ENCODE assay signal across 7 cellular contexts in genomic region chr15:52139599-52140462, GRCh38. TPM values are rescaled to one million over a fixed set of nuclear protein-coding genes. Genes with fewer than 3 reads are reported as not detected.
DNase-seq lines count a peak whose midpoint lies in the region; ATAC-seq and TF ChIP-seq lines count a peak whose summit lies in the region.

No MANE protein-coding gene starts in this region.

- H3K4me3 ChIP-seq in GM06990 (replicated peaks; ENCODE audit: low read depth, low read length) = no peak overlapping the region
- no peak overlapping the region for H3K4me3 ChIP-seq in Panc1 (ENCODE audit: low read depth in 2 of 2, low read length in 2 of 2)
- H3K4me3 ChIP-seq in fibroblast of mammary gland (ENCODE audit: control insufficient read depth, low read depth, low read length) = no peak overlapping the region
- H3K4me3 ChIP-seq in neutrophil (ENCODE audit: low read depth in 1 of 2, low read length in 1 of 2) = no peak overlapping the region
- no peak overlapping the region for H3K4me3 ChIP-seq in testis

- CTCF ChIA-PET in Panc1 (lab: Charles Lee) = interaction anchor here (0.6 kb wide), 2 partner anchors 87 to 186 kb away, joined by 3 read pairs; no protein-coding TSS in a partner anchor

- BruUV-seq in Panc1 (replicated peaks; lab: Mats Ljungman, UMichigan) = TSS peak; percentile 45

- TF ChIP-seq CTCF in GM06990 (IDR thresholded peaks at IDR 0.05; ENCODE audit: insufficient read depth, low read length, poor library complexity, severe bottlenecking) (peak; percentile 85), Panc1 (IDR thresholded peaks at IDR 0.05) (peak; percentile 93), fibroblast of mammary gland (conservative IDR thresholded peaks at IDR 0.05; ENCODE audit: control insufficient read depth, insufficient read depth, low read depth, low read length) (peak; percentile 83), neutrophil (IDR thresholded peaks at IDR 0.05) (peak; percentile 43), testis (IDR thresholded peaks at IDR 0.05) (peak; percentile 44 to 75 (median 71))

- H3K9me3 ChIP-seq in Panc1 (ENCODE audit: control insufficient read depth, insufficient read depth, low read depth, low read length) (no peaks in the 10 kb centered on the region), neutrophil (no peaks in the 10 kb centered on the region), testis (no peaks in the 10 kb centered on the region)

- H3K4me1 ChIP-seq in Panc1 (ENCODE audit: control insufficient read depth, insufficient read depth, low read length) = no peaks in the 10 kb centered on the region
- H3K4me1 ChIP-seq in neutrophil (ENCODE audit: control insufficient read depth in 1 of 2, insufficient read depth in 1 of 2, low read depth in 1 of 2, low read length in 1 of 2) = peaks cover 33 to 42% of the 10 kb centered on the region in 2 experiments
- H3K4me1 ChIP-seq in testis = peaks cover 9% of the 10 kb centered on the region

- in situ Hi-C loops in Panc1 (cut with HindIII; ENCODE audit: low pct_unique_long_range_greater_than_20kb, low sequenced_read_pairs) = no loop called here

- H3K27ac ChIP-seq in Panc1 (ENCODE audit: low read length) = no peak overlapping the region
- no peak overlapping the region for H3K27ac ChIP-seq in neutrophil
- H3K27ac ChIP-seq in testis = no peak overlapping the region

- intact Hi-C loops in Panc1 (cut with micrococcal nuclease; ENCODE audit: unreplicated experiment) (loop anchor here (2.0 kb wide), 1 partner anchor 157 kb away; no protein-coding TSS in a partner anchor), testis (cut with DNase I; ENCODE audit: low total_unique reads) (no loop called here)

- WGBS in testis, 2 donors = 76% methylated on average over 13 to 17 of the region's 17 CpGs

- H3K27me3 ChIP-seq in GM06990 (replicated peaks; ENCODE audit: control insufficient read depth, insufficient read depth, low read length) (no peaks in the 10 kb centered on the region), Panc1 (ENCODE audit: control insufficient read depth, insufficient read depth, low read length) (no peaks in the 10 kb centered on the region), neutrophil (peaks cover 8% of the 10 kb centered on the region), testis (no peaks in the 10 kb centered on the region)

- H3K36me3 ChIP-seq in GM06990 (ENCODE audit: control insufficient read depth, insufficient read depth, low read length) (peaks cover 5% of the 10 kb centered on the region), Panc1 (ENCODE audit: control insufficient read depth, insufficient read depth, low read length) (0 out of 2 replicates have a peak, but pooled peaks cover 2% of the 10 kb centered on the region), neutrophil (no peaks in the 10 kb centered on the region), testis (ENCODE audit: low read depth, missing control alignments) (no peaks in the 10 kb centered on the region)

- POLR2A ChIA-PET in Panc1 (lab: Charles Lee) = no interaction called here

- peak; percentile 42 for DNase-seq in GM06990 (ENCODE audit: extremely low read depth, insufficient read length)
- peak; percentile 51 for DNase-seq in Panc1 (ENCODE audit: low read depth, low spot score)
- DNase-seq in activated T-cell treated with anti-CD3 and anti-CD28 coated beads, Interleukin-2, amount 50 U/mL, for 48 hours = peak; percentile 82 to 85
- peak; percentile 74 for DNase-seq in fibroblast of mammary gland (ENCODE audit: low read depth)
- DNase-seq in testis = peak; percentile 83

- no peak for TF ChIP-seq POLR2A in testis (IDR thresholded peaks at IDR 0.05)

- ATAC-seq in HG03159 (IDR thresholded peaks at IDR 0.05; ENCODE audit: unreplicated experiment) (peak; percentile 59), Panc1 (peak; percentile 85)

RNA-seq across cellular contexts. Expression of gene BCL2L10, which starts 27.3 kb away (rescaled TPM):
- total RNA-seq in Panc1 (2021; ENCODE audit: unreplicated experiment) (0.54 TPM), testis (under 1 TPM; 0.37 to 0.39 TPM)
- 0.23 TPM for polyA plus RNA-seq in Panc1 (2012; ENCODE audit: insufficient read length)
- polyA plus RNA-seq in testis (ENCODE audit: insufficient read depth, low read depth, low replicate concordance) = not detected

RNA-seq across cellular contexts. Expression of gene GNB5, which starts 51.4 kb away (rescaled TPM):
- total RNA-seq in Panc1 (2021; ENCODE audit: unreplicated experiment) (58.7 TPM), testis (10 to 100 TPM; 65.4 to 82.3 TPM)
- 93.5 TPM for polyA plus RNA-seq in Panc1 (2012; ENCODE audit: insufficient read length)
- 37.1 TPM for polyA plus RNA-seq in testis (ENCODE audit: insufficient read depth, low read depth, low replicate concordance)

Comparison
In these comparisons a context has a peak if more than half of its experiments do, and no peak if none do; other contexts are left out.
1. CTCF ChIP-seq: peak in every context shown above with its lines; median percentile 93 in Panc1; 85 in GM06990; 83 in fibroblast of mammary gland; 71 in testis; 43 in neutrophil.